Comparison of ENCODE assay signal across 1 cellular context in the genomic region with DNA sequence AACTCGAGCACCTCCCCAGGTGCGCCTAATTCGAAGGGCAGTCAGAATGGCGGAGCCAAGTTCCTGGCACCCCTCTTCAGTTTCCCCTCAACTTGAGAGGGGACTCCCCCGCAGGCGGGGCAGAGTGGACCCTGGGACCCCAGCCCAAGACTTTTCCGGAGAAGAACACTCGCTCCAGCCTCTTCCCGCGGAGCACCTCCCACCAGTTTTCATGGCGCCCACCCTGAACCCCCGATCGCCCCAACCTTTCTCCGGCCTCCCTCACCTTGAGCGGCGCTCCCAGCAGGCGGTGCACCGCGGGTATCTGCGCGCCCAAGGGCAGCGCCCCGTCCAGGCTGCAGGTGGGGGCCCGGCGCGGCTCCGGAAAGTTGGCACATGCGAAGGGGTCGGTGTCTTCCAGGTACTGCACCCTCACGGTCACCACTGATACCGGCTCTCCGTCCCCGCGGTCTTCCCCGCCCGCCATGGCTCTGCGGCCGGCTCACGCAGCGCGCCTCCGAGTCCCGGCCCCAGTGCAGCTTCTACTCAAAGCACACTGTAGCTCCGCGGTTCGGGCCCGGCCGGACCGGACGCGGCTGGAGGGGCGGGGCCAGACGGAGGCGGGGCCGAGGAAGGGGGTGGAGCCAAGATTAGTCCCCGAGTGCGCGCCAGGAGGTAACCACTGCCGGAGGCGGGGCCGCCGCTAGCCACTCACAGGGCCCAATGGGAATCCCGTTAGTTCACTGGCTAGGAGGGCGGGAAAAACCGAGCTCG.
TF ChIP-seq lines count a peak whose summit lies in the region.

FHOD1 (minus strand) TSS at position 537 of the 753 bp plus-strand sequence; CDS start at position 466, 71 bp downstream.

TF ChIP-seq in HepG2, 621 proteins besides CTCF, POLR2A, EP300 and RAD21 (continued from another document and continues in another):
- TF ChIP-seq, protein P1, sequence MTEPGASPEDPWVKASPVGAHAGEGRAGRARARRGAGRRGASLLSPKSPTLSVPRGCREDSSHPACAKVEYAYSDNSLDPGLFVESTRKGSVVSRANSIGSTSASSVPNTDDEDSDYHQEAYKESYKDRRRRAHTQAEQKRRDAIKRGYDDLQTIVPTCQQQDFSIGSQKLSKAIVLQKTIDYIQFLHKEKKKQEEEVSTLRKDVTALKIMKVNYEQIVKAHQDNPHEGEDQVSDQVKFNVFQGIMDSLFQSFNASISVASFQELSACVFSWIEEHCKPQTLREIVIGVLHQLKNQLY (CRISPR knock-in tag; IDR thresholded peaks at IDR 0.05) = peak; percentile 52; the same call in 1 of the 2 replicates
- TF ChIP-seq RAD51 (IDR thresholded peaks at IDR 0.05; ENCODE audit: borderline replicate concordance) (no peak), IRF2 (CRISPR knock-in tag; IDR thresholded peaks at IDR 0.05) (peak; percentile 32; the same call in 1 of the 2 replicates), ATF2 (CRISPR knock-in tag; IDR thresholded peaks at IDR 0.05) (0 out of 2 replicates have a peak, but pooled peaks have one; percentile 31), RBM22 (optimal IDR thresholded peaks at IDR 0.05; ENCODE audit: low read length) (no peak), ZKSCAN1 (IDR thresholded peaks at IDR 0.05; ENCODE audit: low read length) (no peak), KLF15 (CRISPR knock-in tag; IDR thresholded peaks at IDR 0.05; ENCODE audit: borderline replicate concordance) (no peak), ZNF513 (CRISPR knock-in tag; conservative IDR thresholded peaks at IDR 0.05) (no peak), NFKBIZ (CRISPR knock-in tag; IDR thresholded peaks at IDR 0.05) (no peak; the same call in 1 of the 2 replicates), KMT2A (CRISPR knock-in tag; IDR thresholded peaks at IDR 0.05) (peak; percentile 39), MYPOP (CRISPR knock-in tag; IDR thresholded peaks at IDR 0.05) (no peak; the same call in 1 of the 2 replicates), SAFB2 (CRISPR knock-in tag; IDR thresholded peaks at IDR 0.05; ENCODE audit: borderline replicate concordance, low read depth) (no peak), YEATS4 (CRISPR knock-in tag; IDR thresholded peaks at IDR 0.05; ENCODE audit: borderline replicate concordance) (peak; percentile 68; the same call in 1 of the 2 replicates), THAP11 (CRISPR knock-in tag; IDR thresholded peaks at IDR 0.05) (peak; percentile 45; the same call in 1 of the 2 replicates), SAP130 (CRISPR knock-in tag; IDR thresholded peaks at IDR 0.05; ENCODE audit: low read depth) (peak; percentile 91), HNRNPL (IDR thresholded peaks at IDR 0.05; ENCODE audit: low read depth, low read length) (0 out of 2 replicates have a peak, but pooled peaks have one; percentile 59), ZNF350 (CRISPR knock-in tag; IDR thresholded peaks at IDR 0.05; ENCODE audit: borderline replicate concordance, low read depth) (peak; percentile 85), TRIM24 (CRISPR knock-in tag; IDR thresholded peaks at IDR 0.05) (no peak), ZNF574 (CRISPR knock-in tag; IDR thresholded peaks at IDR 0.05) (no peak; the same call in 1 of the 2 replicates), ZNF782 (CRISPR knock-in tag; IDR thresholded peaks at IDR 0.05; ENCODE audit: borderline replicate concordance) (peak; percentile 88; the same call in 1 of the 2 replicates), ZNF207 (IDR thresholded peaks at IDR 0.05; ENCODE audit: borderline replicate concordance) (no peak), HNF4A (CRISPR knock-in tag; IDR thresholded peaks at IDR 0.05) (no peak), MTF2 (CRISPR knock-in tag; IDR thresholded peaks at IDR 0.05; ENCODE audit: borderline replicate concordance) (no peak), ZNF232 (CRISPR knock-in tag; IDR thresholded peaks at IDR 0.05; ENCODE audit: borderline replicate concordance) (no peak; the same call in 1 of the 2 replicates), ZMYM4 (CRISPR knock-in tag; IDR thresholded peaks at IDR 0.05) (no peak), TCF12 (IDR thresholded peaks at IDR 0.05) (no peak), TCF12 (CRISPR knock-in tag; IDR thresholded peaks at IDR 0.05) (no peak), TBP (CRISPR knock-in tag; IDR thresholded peaks at IDR 0.05) (no peak), STAG1 (CRISPR knock-in tag; IDR thresholded peaks at IDR 0.05) (no peak), ZNF451 (CRISPR knock-in tag; IDR thresholded peaks at IDR 0.05) (peak; percentile 73), ZNF234 (CRISPR knock-in tag; conservative IDR thresholded peaks at IDR 0.05) (no peak; the same call in 1 of the 2 replicates), NR1H2 (CRISPR knock-in tag; IDR thresholded peaks at IDR 0.05; ENCODE audit: borderline replicate concordance, low read depth) (no peak), NFRKB (IDR thresholded peaks at IDR 0.05) (no peak), RNF219 (CRISPR knock-in tag; IDR thresholded peaks at IDR 0.05) (no peak), ARNTL (CRISPR knock-in tag; IDR thresholded peaks at IDR 0.05) (no peak), TBL1XR1 (IDR thresholded peaks at IDR 0.05; ENCODE audit: borderline replicate concordance, low read length, partially characterized antibody) (no peak), KLF9 (CRISPR knock-in tag; IDR thresholded peaks at IDR 0.05; ENCODE audit: low read depth) (peak; percentile 90; the same call in 1 of the 2 replicates), HOXD1 (CRISPR knock-in tag; IDR thresholded peaks at IDR 0.05) (peak; percentile 69; the same call in 1 of the 2 replicates), SRSF9 (IDR thresholded peaks at IDR 0.05; ENCODE audit: borderline replicate concordance, insufficient read depth, low read depth, low read length, poor library complexity, severe bottlenecking) (no peak), TCF7 (IDR thresholded peaks at IDR 0.05; ENCODE audit: low read depth) (0 out of 2 replicates have a peak, but pooled peaks have one; percentile 9), JDP2 (CRISPR knock-in tag; IDR thresholded peaks at IDR 0.05; ENCODE audit: borderline replicate concordance) (no peak), NFKB2 (CRISPR knock-in tag; IDR thresholded peaks at IDR 0.05; ENCODE audit: borderline replicate concordance) (no peak), ZNF616 (CRISPR knock-in tag; IDR thresholded peaks at IDR 0.05; ENCODE audit: low read depth) (peak; percentile 20; the same call in 1 of the 2 replicates)
- TF ChIP-seq, protein P2, sequence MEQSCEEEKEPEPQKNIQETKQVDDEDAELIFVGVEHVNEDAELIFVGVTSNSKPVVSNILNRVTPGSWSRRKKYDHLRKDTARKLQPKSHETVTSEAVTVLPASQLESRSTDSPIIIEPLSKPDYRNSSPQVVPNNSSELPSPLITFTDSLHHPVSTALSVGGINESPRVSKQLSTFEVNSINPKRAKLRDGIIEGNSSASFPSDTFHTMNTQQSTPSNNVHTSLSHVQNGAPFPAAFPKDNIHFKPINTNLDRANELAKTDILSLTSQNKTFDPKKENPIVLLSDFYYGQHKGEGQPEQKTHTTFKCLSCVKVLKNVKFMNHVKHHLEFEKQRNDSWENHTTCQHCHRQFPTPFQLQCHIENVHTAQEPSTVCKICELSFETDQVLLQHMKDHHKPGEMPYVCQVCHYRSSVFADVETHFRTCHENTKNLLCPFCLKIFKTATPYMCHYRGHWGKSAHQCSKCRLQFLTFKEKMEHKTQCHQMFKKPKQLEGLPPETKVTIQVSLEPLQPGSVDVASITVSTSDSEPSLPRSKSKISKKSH (CRISPR knock-in tag; IDR thresholded peaks at IDR 0.05; ENCODE audit: borderline replicate concordance) = no peak; the same call in 1 of the 2 replicates
- TF ChIP-seq, protein P3, sequence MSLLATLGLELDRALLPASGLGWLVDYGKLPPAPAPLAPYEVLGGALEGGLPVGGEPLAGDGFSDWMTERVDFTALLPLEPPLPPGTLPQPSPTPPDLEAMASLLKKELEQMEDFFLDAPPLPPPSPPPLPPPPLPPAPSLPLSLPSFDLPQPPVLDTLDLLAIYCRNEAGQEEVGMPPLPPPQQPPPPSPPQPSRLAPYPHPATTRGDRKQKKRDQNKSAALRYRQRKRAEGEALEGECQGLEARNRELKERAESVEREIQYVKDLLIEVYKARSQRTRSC (CRISPR knock-in tag; IDR thresholded peaks at IDR 0.05; ENCODE audit: low read depth) = no peak
- TF ChIP-seq, protein P4, sequence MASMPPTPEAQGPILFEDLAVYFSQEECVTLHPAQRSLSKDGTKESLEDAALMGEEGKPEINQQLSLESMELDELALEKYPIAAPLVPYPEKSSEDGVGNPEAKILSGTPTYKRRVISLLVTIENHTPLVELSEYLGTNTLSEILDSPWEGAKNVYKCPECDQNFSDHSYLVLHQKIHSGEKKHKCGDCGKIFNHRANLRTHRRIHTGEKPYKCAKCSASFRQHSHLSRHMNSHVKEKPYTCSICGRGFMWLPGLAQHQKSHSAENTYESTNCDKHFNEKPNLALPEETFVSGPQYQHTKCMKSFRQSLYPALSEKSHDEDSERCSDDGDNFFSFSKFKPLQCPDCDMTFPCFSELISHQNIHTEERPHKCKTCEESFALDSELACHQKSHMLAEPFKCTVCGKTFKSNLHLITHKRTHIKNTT (CRISPR knock-in tag; IDR thresholded peaks at IDR 0.05) = no peak
- TF ChIP-seq, protein P5, sequence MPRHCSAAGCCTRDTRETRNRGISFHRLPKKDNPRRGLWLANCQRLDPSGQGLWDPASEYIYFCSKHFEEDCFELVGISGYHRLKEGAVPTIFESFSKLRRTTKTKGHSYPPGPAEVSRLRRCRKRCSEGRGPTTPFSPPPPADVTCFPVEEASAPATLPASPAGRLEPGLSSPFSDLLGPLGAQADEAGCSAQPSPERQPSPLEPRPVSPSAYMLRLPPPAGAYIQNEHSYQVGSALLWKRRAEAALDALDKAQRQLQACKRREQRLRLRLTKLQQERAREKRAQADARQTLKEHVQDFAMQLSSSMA (CRISPR knock-in tag; IDR thresholded peaks at IDR 0.05) = 0 out of 2 replicates have a peak, but pooled peaks have one; percentile 39
